ENCODE assay signal across 13 cellular contexts in the genomic region with DNA sequence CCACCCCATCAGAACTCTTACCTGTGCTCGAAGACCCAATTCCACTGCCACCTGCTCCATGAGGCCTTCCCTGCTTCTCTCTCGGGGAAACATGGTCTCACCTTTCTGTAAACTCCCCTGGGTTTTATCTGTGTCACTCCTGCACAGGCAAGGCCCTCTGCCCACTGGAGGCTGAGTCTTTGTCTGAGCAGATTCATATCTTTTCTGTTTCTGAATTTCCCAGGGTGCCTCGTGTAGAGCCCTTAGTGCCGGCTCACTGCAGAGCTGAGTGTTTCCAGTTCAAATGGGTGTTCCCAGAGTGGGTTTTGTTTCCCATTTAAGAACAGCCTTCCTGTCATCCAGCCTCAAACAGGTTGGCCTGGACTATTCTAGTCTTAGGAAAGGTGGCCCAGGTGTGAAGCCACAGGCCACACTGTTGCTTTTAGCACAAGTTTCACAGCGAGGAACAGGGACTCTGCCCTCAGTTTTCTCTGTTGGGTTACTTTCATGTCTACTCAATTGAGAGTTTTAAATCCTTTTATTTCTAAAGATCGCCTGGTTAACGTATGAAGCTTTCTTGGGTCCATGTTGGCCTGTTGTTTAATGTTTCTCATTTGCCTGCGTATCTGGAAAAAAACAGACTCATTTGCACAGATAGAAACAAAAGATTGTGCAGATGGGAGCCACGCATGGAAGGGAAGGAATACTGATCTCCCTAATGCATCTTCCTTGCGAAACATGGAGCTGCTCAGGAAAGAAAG.
DNase-seq lines count a peak whose midpoint lies in the region; ATAC-seq and TF ChIP-seq lines count a peak whose summit lies in the region.
"Had no signal": no experiment of that assay in that cellular context is flagged by ENCODE, and none has a peak within 500 bp of the region (broad histone marks: within the 10 kb centered on the region; RNA-seq: fewer than 3 reads in every experiment).

No MANE protein-coding gene starts in this region.

- no peak overlapping the region for H3K9ac ChIP-seq in smooth muscle cell (ENCODE audit: low read depth)

- 89% methylated on average over 10 of the region's 10 CpGs for WGBS in smooth muscle cell (ENCODE audit: low lambda C conversion rate)

- H3K27ac ChIP-seq in caudate nucleus (ENCODE audit: low read depth, low read length) (peak overlapping the region; percentile 71), smooth muscle cell (ENCODE audit: low read depth) (peak overlapping the region; percentile 21)
- H3K27ac ChIP-seq: tibial artery had no signal

- in situ Hi-C loops in KBM-7 (cut with MboI; ENCODE audit: low pct_unique_long_range_greater_than_20kb, low sequenced_read_pairs): no loop called here

- peak overlapping the region; percentile 54 for H3K4me2 ChIP-seq in smooth muscle cell

- DNase-seq in activated CD4-positive, CD25-positive, alpha-beta regulatory T cell treated with anti-CD3 and anti-CD28 coated beads, Interleukin-2, amount 50 U/mL, for 72 hours: no peak
- DNase-seq in NCI-H187 (lab: John Stamatoyannopoulos, UW) (peak; percentile 60 to 89), caudate nucleus (lab: John Stamatoyannopoulos, UW) (no peak), smooth muscle cell (lab: John Stamatoyannopoulos, UW; ENCODE audit: unreplicated experiment) (no peak), KG1 (lab: John Stamatoyannopoulos, UW) (no peak), KBM-7 (no peak)
- DNase-seq: NCI-H1092 treated with DMSO at 0.1 percent for 48 hours; nucleus accumbens; SIG-M5; stimulated activated CD4-positive, alpha-beta T cell treated with anti-CD3 and anti-CD28 coated beads, Interleukin-12 subunit alpha, Interleukin-12 subunit beta, amount 100 ng/mL, for 4 hours; tibial artery had no signal

- H3K27me3 ChIP-seq in smooth muscle cell (ENCODE audit: low read depth): no peaks in the 10 kb centered on the region
- H3K27me3 ChIP-seq: tibial artery had no signal

- peaks cover 53% of the 10 kb centered on the region for H3K4me1 ChIP-seq in smooth muscle cell (ENCODE audit: low read depth)

- no peak overlapping the region for H3K4me3 ChIP-seq in smooth muscle cell
- H3K4me3 ChIP-seq: tibial artery had no signal

- peaks cover 3% of the 10 kb centered on the region for H3K79me2 ChIP-seq in smooth muscle cell (ENCODE audit: low read depth)

- no peak for TF ChIP-seq CTCF in smooth muscle cell (IDR thresholded peaks at IDR 0.05; ENCODE audit: borderline replicate concordance, insufficient read depth, poor library complexity, severe bottlenecking)

- ATAC-seq in activated CD4-positive, CD25-positive, alpha-beta regulatory T cell treated with anti-CD3 and anti-CD28 coated beads, Interleukin-2, amount 50 U/mL, for 24 hours: peak; percentile 26 to 55
- ATAC-seq in GM21360 (IDR thresholded peaks at IDR 0.05; ENCODE audit: unreplicated experiment): no peak

- no peak overlapping the region for H2AFZ ChIP-seq in smooth muscle cell (ENCODE audit: low read depth)

- peaks cover 6% of the 10 kb centered on the region for H3F3A ChIP-seq in smooth muscle cell (ENCODE audit: low read depth)

- no peaks in the 10 kb centered on the region for H3K36me3 ChIP-seq in smooth muscle cell (ENCODE audit: low read depth)
- H3K36me3 ChIP-seq: tibial artery had no signal

- no peaks in the 10 kb centered on the region for H3K9me3 ChIP-seq in smooth muscle cell (replicated peaks; ENCODE audit: low read depth)
- H3K9me3 ChIP-seq: tibial artery had no signal

- H4K20me1 ChIP-seq in smooth muscle cell (ENCODE audit: low read depth): no peaks in the 10 kb centered on the region

Comparison
In these comparisons a context has a peak if more than half of its experiments do, and no peak if none do; other contexts are left out.
1. DNase-seq: peak in NCI-H187 (2 of 2); none in activated CD4-positive, CD25-positive, alpha-beta regulatory T cell treated with anti-CD3 and anti-CD28 coated beads, Interleukin-2, amount 50 U/mL, for 72 hours (single experiment), caudate nucleus (0 of 61), smooth muscle cell (single experiment), KG1 (single experiment) and KBM-7 (single experiment).